ENCODE assay signal across 8 cellular contexts in genomic region chr15:63601727-63602185, GRCh38. TPM values are rescaled to one million over a fixed set of nuclear protein-coding genes. Genes with fewer than 3 reads are reported as not detected.
A peak's percentile ranks its signal among the peaks of the same experiment; 100 is the strongest.
DNase-seq lines count a peak whose midpoint lies in the region; ATAC-seq and TF ChIP-seq lines count a peak whose summit lies in the region.

No MANE protein-coding gene starts in this region.

- H3K27ac Mint-ChIP-seq in nephron = peak overlapping the region; percentile 57 to 82 (median 70)

- peaks cover 57% of the 10 kb centered on the region for H3K4me1 Mint-ChIP-seq in activated T-cell treated with anti-CD3 and anti-CD28 coated beads, Interleukin-2, amount 50 U/mL, for 4 hours (ENCODE audit: low read depth)
- peaks cover 45% of the 10 kb centered on the region for H3K4me1 Mint-ChIP-seq in nephron

- peak overlapping the region; percentile 90 for H3K4me3 Mint-ChIP-seq in activated T-cell treated with anti-CD3 and anti-CD28 coated beads, Interleukin-2, amount 50 U/mL, for 4 hours
- H3K4me3 Mint-ChIP-seq in nephron = peak overlapping the region; percentile 88 to 94 (median 94)

- H3K9me3 Mint-ChIP-seq in activated T-cell treated with anti-CD3 and anti-CD28 coated beads, Interleukin-2, amount 50 U/mL, for 4 hours = no peaks in the 10 kb centered on the region
- no peaks in the 10 kb centered on the region for H3K9me3 Mint-ChIP-seq in nephron

- peak overlapping the region; percentile 75 to 94 for H3K27ac ChIP-seq in coronary artery

- H3K36me3 Mint-ChIP-seq in activated T-cell treated with anti-CD3 and anti-CD28 coated beads, Interleukin-2, amount 50 U/mL, for 4 hours (ENCODE audit: insufficient read depth) = no peaks in the 10 kb centered on the region
- H3K36me3 Mint-ChIP-seq in nephron (ENCODE audit: low read depth) = peaks cover 9% of the 10 kb centered on the region

- H3K4me3 ChIP-seq in coronary artery = peak overlapping the region; percentile 85

- no peak for ATAC-seq in activated T-cell treated with anti-CD3 and anti-CD28 coated beads, Interleukin-2, amount 50 U/mL, for 4 hours
- ATAC-seq in GM18907 (IDR thresholded peaks at IDR 0.05; ENCODE audit: unreplicated experiment) = no peak

- no peak for DNase-seq in activated T-cell treated with anti-CD3 and anti-CD28 coated beads, Interleukin-2, amount 50 U/mL, for 4 hours
- DNase-seq in activated T-cell treated with anti-CD3 and anti-CD28 coated beads for 4 hours (no peak), NCI-H748 treated with DMSO at 0.1 percent for 48 hours (lab: John Stamatoyannopoulos, UW) (peak; percentile 25), coronary artery (ENCODE audit: low spot score) (no peak), NOMO-1 treated with DMSO at 0.1 percent for 48 hours (lab: John Stamatoyannopoulos, UW; ENCODE audit: unreplicated experiment) (no peak), islet precursor cell (no peak)

- TF ChIP-seq CTCF in coronary artery (IDR thresholded peaks at IDR 0.05) = no peak
- no peak for TF ChIP-seq CTCF in nephron (IDR thresholded peaks at IDR 0.05; ENCODE audit: unreplicated experiment in 3 of 3)

- H3K27me3 Mint-ChIP-seq in activated T-cell treated with anti-CD3 and anti-CD28 coated beads, Interleukin-2, amount 50 U/mL, for 4 hours (ENCODE audit: low read depth) = no peaks in the 10 kb centered on the region
- peaks cover 13% of the 10 kb centered on the region for H3K27me3 Mint-ChIP-seq in nephron (ENCODE audit: low read depth)

RNA-seq across cellular contexts. Expression of gene FBXL22, which starts 4.6 kb away (rescaled TPM):
- total RNA-seq in activated T-cell treated with anti-CD3 and anti-CD28 coated beads, Interleukin-2, amount 50 U/mL, for 4 hours = 1 to 10 TPM in 1 of 3 donors, under 1 TPM in 2; 0.79 to 1.2 (median 0.87) TPM
